In genomic region chr6:153032255-153032882, GRCh38 we compare ENCODE assay signal across 8 cellular contexts. TPM values are rescaled to one million over a fixed set of nuclear protein-coding genes. Genes with fewer than 3 reads are reported as not detected.
A peak's percentile ranks its signal among the peaks of the same experiment; 100 is the strongest.
DNase-seq lines count a peak whose midpoint lies in the region; TF ChIP-seq lines count a peak whose summit lies in the region.

No MANE protein-coding gene starts in this region.

- no peaks in the 10 kb centered on the region for H3K79me2 ChIP-seq in osteoblast (ENCODE audit: insufficient read depth, low read length)

- no peaks in the 10 kb centered on the region for H3K9me3 ChIP-seq in osteoblast (ENCODE audit: low read depth, low read length)

- H3K27ac ChIP-seq in osteoblast (ENCODE audit: low read depth, low read length) (no peak overlapping the region), coronary artery (no peak overlapping the region)

- H3K4me3 ChIP-seq in osteoblast (ENCODE audit: insufficient read depth, low read length), result no peak overlapping the region
- no peak overlapping the region for H3K4me3 ChIP-seq in coronary artery

- H3K27me3 ChIP-seq in osteoblast (ENCODE audit: insufficient read depth, low read length), result no peaks in the 10 kb centered on the region

- H4K20me1 ChIP-seq in osteoblast (ENCODE audit: insufficient read depth, low read length), result no peaks in the 10 kb centered on the region

- H3K4me1 ChIP-seq in osteoblast (ENCODE audit: insufficient read depth, low read length), result peaks cover 5% of the 10 kb centered on the region

- TF ChIP-seq CTCF in osteoblast (IDR thresholded peaks at IDR 0.05; ENCODE audit: extremely low read depth, low read depth, low read length) (peak; percentile 54), coronary artery (IDR thresholded peaks at IDR 0.05) (no peak)

- no peak overlapping the region for H2AFZ ChIP-seq in osteoblast (ENCODE audit: low read length)

- no peak overlapping the region for H3K4me2 ChIP-seq in osteoblast (ENCODE audit: insufficient read depth, low read length)

- DNase-seq in NCI-H82 (lab: John Stamatoyannopoulos, UW), result peak; percentile 35
- no peak for DNase-seq in NCI-H82 treated with DMSO at 0.1 percent for 48 hours (lab: John Stamatoyannopoulos, UW; ENCODE audit: unreplicated experiment)
- peak; percentile 1 for DNase-seq in NCI-H2227 treated with DMSO at 0.1 percent for 48 hours (lab: John Stamatoyannopoulos, UW)
- peak; percentile 56 to 74 for DNase-seq in dermis microvascular lymphatic vessel endothelial cell (ENCODE audit: low read depth in 2 of 2)
- no peak for DNase-seq in osteoblast (ENCODE audit: insufficient read length, low spot score, missing footprints)
- DNase-seq in NCI-H128 (lab: John Stamatoyannopoulos, UW; ENCODE audit: unreplicated experiment), result no peak
- DNase-seq in coronary artery (ENCODE audit: low spot score), result no peak
- no peak for DNase-seq in SHP77 treated with DMSO at 0.1 percent for 48 hours (lab: John Stamatoyannopoulos, UW)

- no peaks in the 10 kb centered on the region for H3K36me3 ChIP-seq in osteoblast (ENCODE audit: insufficient read depth, low read length)

RNA-seq across cellular contexts. Expression of gene MTRF1L, which starts 29.9 kb away (rescaled TPM):
- total RNA-seq in dermis microvascular lymphatic vessel endothelial cell, result 13.5 and 15.1 TPM in 2 replicates
- total RNA-seq in osteoblast, result 17.4 and 18.8 TPM in 2 replicates

RNA-seq across cellular contexts. Expression of gene FBXO5, which starts 49.5 kb away (rescaled TPM):
- total RNA-seq in dermis microvascular lymphatic vessel endothelial cell (7.0 and 10.8 TPM in 2 replicates), osteoblast (6.5 and 8.5 TPM in 2 replicates)

Comparison
In these comparisons a context has a peak if more than half of its experiments do, and no peak if none do; other contexts are left out.
1. DNase-seq: peak in NCI-H82 (single experiment), NCI-H2227 treated with DMSO at 0.1 percent for 48 hours (single experiment) and dermis microvascular lymphatic vessel endothelial cell (2 of 2); none in NCI-H82 treated with DMSO at 0.1 percent for 48 hours (single experiment), osteoblast (single experiment), NCI-H128 (single experiment), coronary artery (single experiment) and SHP77 treated with DMSO at 0.1 percent for 48 hours (single experiment).